ENCODE assay signal across 1 cellular context in genomic region chr17:72684405-72685020, GRCh38.
TF ChIP-seq lines count a peak whose summit lies in the region.

No MANE protein-coding gene starts in this region.

TF ChIP-seq in HepG2, 621 proteins besides CTCF, POLR2A, EP300 and RAD21 (continued from another document and continues in another):
- TF ChIP-seq ARID4A (CRISPR knock-in tag; IDR thresholded peaks at IDR 0.05; ENCODE audit: borderline replicate concordance) (no peak), ZNF570 (CRISPR knock-in tag; IDR thresholded peaks at IDR 0.05; ENCODE audit: borderline replicate concordance) (no peak), ZNF33A (CRISPR knock-in tag; IDR thresholded peaks at IDR 0.05; ENCODE audit: borderline replicate concordance) (no peak), EED (CRISPR knock-in tag; IDR thresholded peaks at IDR 0.05) (no peak), GMEB1 (CRISPR knock-in tag; IDR thresholded peaks at IDR 0.05; ENCODE audit: borderline replicate concordance) (no peak), RNF2 (conservative IDR thresholded peaks at IDR 0.05; ENCODE audit: low read depth) (no peak), CHCHD3 (CRISPR knock-in tag; IDR thresholded peaks at IDR 0.05) (no peak), GZF1 (CRISPR knock-in tag; IDR thresholded peaks at IDR 0.05) (no peak), SYNCRIP (IDR thresholded peaks at IDR 0.05; ENCODE audit: insufficient read depth, low read depth, low read length) (no peak), ZFX (CRISPR knock-in tag; IDR thresholded peaks at IDR 0.05; ENCODE audit: low read depth) (0 out of 2 replicates have a peak, but pooled peaks have one; percentile 2), DNMT3B (CRISPR knock-in tag; conservative IDR thresholded peaks at IDR 0.05) (no peak), ZNF12 (CRISPR knock-in tag; IDR thresholded peaks at IDR 0.05) (0 out of 2 replicates have a peak, but pooled peaks have one; percentile 15), RFX1 (IDR thresholded peaks at IDR 0.05) (no peak), ZNF724P (CRISPR knock-in tag; IDR thresholded peaks at IDR 0.05; ENCODE audit: borderline replicate concordance) (no peak), CREBL2 (CRISPR knock-in tag; IDR thresholded peaks at IDR 0.05; ENCODE audit: borderline replicate concordance) (no peak), MYNN (CRISPR knock-in tag; IDR thresholded peaks at IDR 0.05; ENCODE audit: low read depth) (peak; percentile 13; the same call in 1 of the 2 replicates), NFKB2 (CRISPR knock-in tag; IDR thresholded peaks at IDR 0.05; ENCODE audit: borderline replicate concordance) (0 out of 2 replicates have a peak, but pooled peaks have one; percentile 6), HOXA3 (CRISPR knock-in tag; IDR thresholded peaks at IDR 0.05) (no peak), NCOA1 (CRISPR knock-in tag; IDR thresholded peaks at IDR 0.05) (no peak), FUBP1 (CRISPR knock-in tag; IDR thresholded peaks at IDR 0.05; ENCODE audit: borderline replicate concordance) (no peak), ATF4 (CRISPR knock-in tag; IDR thresholded peaks at IDR 0.05) (0 out of 4 replicates have a peak, but pooled peaks of 1 of the 2 experiments have one; percentile 7), IKZF4 (CRISPR knock-in tag; IDR thresholded peaks at IDR 0.05; ENCODE audit: borderline replicate concordance, low read depth, not compliant biosample characterization) (no peak), ZNF782 (CRISPR knock-in tag; IDR thresholded peaks at IDR 0.05; ENCODE audit: borderline replicate concordance) (no peak), ZNF33B (CRISPR knock-in tag; IDR thresholded peaks at IDR 0.05) (no peak), TMF1 (CRISPR knock-in tag; IDR thresholded peaks at IDR 0.05; ENCODE audit: low read depth) (no peak), PRMT3 (CRISPR knock-in tag; IDR thresholded peaks at IDR 0.05; ENCODE audit: borderline replicate concordance, low read depth) (no peak), KDM3A (CRISPR knock-in tag; IDR thresholded peaks at IDR 0.05; ENCODE audit: low read depth) (no peak), TRIM24 (CRISPR knock-in tag; IDR thresholded peaks at IDR 0.05) (no peak), UBTF (CRISPR knock-in tag; IDR thresholded peaks at IDR 0.05) (peak; percentile 1; the same call in 1 of the 2 replicates), ZNF251 (CRISPR knock-in tag; IDR thresholded peaks at IDR 0.05) (no peak), KDM2A (CRISPR knock-in tag; IDR thresholded peaks at IDR 0.05; ENCODE audit: borderline replicate concordance, low read depth) (peak; percentile 11; the same call in 1 of the 2 replicates), ZNF496 (CRISPR knock-in tag; IDR thresholded peaks at IDR 0.05; ENCODE audit: insufficient replicate concordance) (no peak), ZNF44 (CRISPR knock-in tag; IDR thresholded peaks at IDR 0.05) (no peak), FOXO1 (CRISPR knock-in tag; IDR thresholded peaks at IDR 0.05) (no peak; the same call in 1 of the 2 replicates), AKAP8 (CRISPR knock-in tag; IDR thresholded peaks at IDR 0.05) (no peak), CCDC6 (CRISPR knock-in tag; IDR thresholded peaks at IDR 0.05) (no peak), TSC22D2 (CRISPR knock-in tag; IDR thresholded peaks at IDR 0.05; ENCODE audit: borderline replicate concordance) (no peak), ZNF564 (CRISPR knock-in tag; IDR thresholded peaks at IDR 0.05) (no peak), ZNF333 (CRISPR knock-in tag; IDR thresholded peaks at IDR 0.05; ENCODE audit: borderline replicate concordance) (no peak), POLR2G (IDR thresholded peaks at IDR 0.05; ENCODE audit: low read depth, low read length) (peak; percentile 21; the same call in 1 of the 2 replicates), ZNF138 (CRISPR knock-in tag; IDR thresholded peaks at IDR 0.05; ENCODE audit: low read depth) (no peak), ZBTB7B (CRISPR knock-in tag; IDR thresholded peaks at IDR 0.05) (0 out of 2 replicates have a peak, but pooled peaks have one; percentile 3), U2AF1 (optimal IDR thresholded peaks at IDR 0.05; ENCODE audit: low read depth, low read length) (peak; percentile 8), AGO2 (optimal IDR thresholded peaks at IDR 0.05; ENCODE audit: low read depth, low read length) (no peak), ZNF747 (CRISPR knock-in tag; IDR thresholded peaks at IDR 0.05; ENCODE audit: borderline replicate concordance) (no peak), ZNF224 (CRISPR knock-in tag; IDR thresholded peaks at IDR 0.05) (peak; percentile 14; the same call in 1 of the 2 replicates), ZNF768 (CRISPR knock-in tag; IDR thresholded peaks at IDR 0.05) (no peak), TAF15 (IDR thresholded peaks at IDR 0.05; ENCODE audit: low read depth, low read length, poor library complexity, severe bottlenecking) (no peak), WIZ (CRISPR knock-in tag; IDR thresholded peaks at IDR 0.05) (no peak), GATA4 (IDR thresholded peaks at IDR 0.05; ENCODE audit: borderline replicate concordance, low read depth) (no peak), CERS6 (CRISPR knock-in tag; IDR thresholded peaks at IDR 0.05) (no peak), MTA3 (CRISPR knock-in tag; IDR thresholded peaks at IDR 0.05) (no peak), ZNF83 (CRISPR knock-in tag; IDR thresholded peaks at IDR 0.05; ENCODE audit: borderline replicate concordance) (0 out of 2 replicates have a peak, but pooled peaks have one; percentile 54), E2F2 (CRISPR knock-in tag; IDR thresholded peaks at IDR 0.05; ENCODE audit: borderline replicate concordance) (no peak), ZNF354B (CRISPR knock-in tag; IDR thresholded peaks at IDR 0.05) (no peak), NKX3-1 (CRISPR knock-in tag; IDR thresholded peaks at IDR 0.05) (no peak), ELF4 (CRISPR knock-in tag; IDR thresholded peaks at IDR 0.05; ENCODE audit: borderline replicate concordance) (no peak), ZSCAN25 (CRISPR knock-in tag; IDR thresholded peaks at IDR 0.05) (no peak), SALL2 (CRISPR knock-in tag; IDR thresholded peaks at IDR 0.05) (0 out of 2 replicates have a peak, but pooled peaks have one; percentile 41), DPF2 (CRISPR knock-in tag; IDR thresholded peaks at IDR 0.05; ENCODE audit: borderline replicate concordance, low read depth) (no peak), MAF1 (CRISPR knock-in tag; IDR thresholded peaks at IDR 0.05; ENCODE audit: borderline replicate concordance) (no peak), ZNF7 (CRISPR knock-in tag; IDR thresholded peaks at IDR 0.05) (no peak), ZNF605 (CRISPR knock-in tag; IDR thresholded peaks at IDR 0.05) (no peak), HDAC1 (CRISPR knock-in tag; IDR thresholded peaks at IDR 0.05) (no peak), STAG1 (CRISPR knock-in tag; IDR thresholded peaks at IDR 0.05) (no peak), ZNF30 (CRISPR knock-in tag; IDR thresholded peaks at IDR 0.05) (no peak), ZNF549 (CRISPR knock-in tag; IDR thresholded peaks at IDR 0.05) (no peak), RFXANK (CRISPR knock-in tag; IDR thresholded peaks at IDR 0.05) (no peak)
